ENCODE assay signal across 26 cellular contexts in the genomic region with DNA sequence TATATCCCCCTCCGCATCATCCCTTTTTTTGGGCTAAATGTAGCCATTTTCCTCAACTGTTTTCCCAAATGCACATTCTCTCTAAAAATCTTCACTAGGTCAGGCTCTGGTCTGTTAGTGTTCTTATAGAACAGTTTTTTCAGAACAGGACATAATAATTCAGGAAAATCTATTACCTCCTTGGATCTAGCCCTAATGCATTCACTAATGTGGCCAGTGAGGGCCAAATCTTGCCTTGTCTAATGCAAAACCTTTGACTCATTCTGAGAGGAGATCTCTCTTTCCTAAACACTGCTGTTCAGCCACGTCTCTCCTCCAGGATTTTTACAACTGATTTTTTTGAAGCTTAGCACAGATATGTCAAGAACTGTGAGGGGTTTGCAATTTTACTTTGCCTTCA. TPM values are rescaled to one million over a fixed set of nuclear protein-coding genes. Genes with fewer than 3 reads are reported as not detected.
DNase-seq lines count a peak whose midpoint lies in the region; ATAC-seq and TF ChIP-seq lines count a peak whose summit lies in the region.
"Had no signal": no experiment of that assay in that cellular context is flagged by ENCODE, and none has a peak within 500 bp of the region (broad histone marks: within the 10 kb centered on the region; RNA-seq: fewer than 3 reads in every experiment).

No MANE protein-coding gene starts in this region.

- no peak overlapping the region for H3K4me3 ChIP-seq in thoracic aorta
- H3K4me3 ChIP-seq: lung, SJCRH30, tibial nerve had no signal

- DNase-seq in NCI-H69 (lab: John Stamatoyannopoulos, UW) (peak; percentile 59), nephron progenitor cell (no peak), thoracic aorta (ENCODE audit: low spot score) (no peak)
- no peak for DNase-seq in effector memory CD8-positive, alpha-beta T cell
- DNase-seq: activated CD4-positive, alpha-beta T cell treated with anti-CD3 and anti-CD28 coated beads, Interleukin-2, amount 10 ng/mL, durations not matched to agents 7 days and 5 days; activated T-cell treated with anti-CD3 and anti-CD28 coated beads, Interleukin-2, amount 50 U/mL, for 4 hours; DMS79 treated with DMSO at 0.1 percent for 48 hours; GF-D8; kidney glomerular epithelial cell; NCI-H1417 treated with DMSO at 0.1 percent for 48 hours; NCI-H345; NCI-H774; SJCRH30; stimulated activated naive CD4-positive, alpha-beta T cell treated with Interleukin-2 at 50 U/mL for 16 hours; T-cell had no signal

- peaks cover 14 to 56% of the 10 kb centered on the region in 2 donors for H3K4me1 ChIP-seq in thoracic aorta (ENCODE audit: control insufficient read depth in 1 of 2, low read depth in 2 of 2)
- H3K4me1 ChIP-seq: SJCRH30 had no signal

- no peaks in the 10 kb centered on the region for H3K9me3 Mint-ChIP-seq in nephron progenitor cell
- no peaks in the 10 kb centered on the region for H3K9me3 Mint-ChIP-seq in effector memory CD8-positive, alpha-beta T cell
- H3K9me3 Mint-ChIP-seq: activated CD4-positive, alpha-beta T cell treated with anti-CD3 and anti-CD28 coated beads, Interleukin-2, amount 10 ng/mL, durations not matched to agents 7 days and 5 days; activated T-cell treated with anti-CD3 and anti-CD28 coated beads, Interleukin-2, amount 50 U/mL, for 4 hours; CD14-positive monocyte; neural crest cell; T-cell; WTC11 had no signal

- TF ChIP-seq CTCF in nephron progenitor cell (IDR thresholded peaks at IDR 0.05), result no peak
- TF ChIP-seq CTCF in thoracic aorta (IDR thresholded peaks at IDR 0.05), result no peak

- peaks cover 24% of the 10 kb centered on the region for H3K36me3 Mint-ChIP-seq in nephron progenitor cell (ENCODE audit: low read depth)
- no peaks in the 10 kb centered on the region for H3K36me3 Mint-ChIP-seq in effector memory CD8-positive, alpha-beta T cell (ENCODE audit: insufficient read depth)
- H3K36me3 Mint-ChIP-seq: CD14-positive monocyte, WTC11 had no signal

- peaks cover 6% of the 10 kb centered on the region for H3K27me3 Mint-ChIP-seq in nephron progenitor cell (ENCODE audit: low read depth, poor library complexity)
- H3K27me3 Mint-ChIP-seq in effector memory CD8-positive, alpha-beta T cell, result peaks cover 30 to 89% of the 10 kb centered on the region in 2 donors
- H3K27me3 Mint-ChIP-seq: activated CD4-positive, alpha-beta T cell treated with anti-CD3 and anti-CD28 coated beads, Interleukin-2, amount 10 ng/mL, durations not matched to agents 7 days and 5 days had no signal

- H3K9me3 ChIP-seq in thoracic aorta, result no peaks in the 10 kb centered on the region
- H3K9me3 ChIP-seq: SJCRH30, tibial nerve had no signal

- H3K27me3 ChIP-seq in thoracic aorta (replicated peaks; ENCODE audit: insufficient read depth), result no peaks in the 10 kb centered on the region
- H3K27me3 ChIP-seq: SJCRH30, tibial nerve had no signal

- H3K4me1 Mint-ChIP-seq in nephron progenitor cell, result peaks cover 40% of the 10 kb centered on the region
- no peaks in the 10 kb centered on the region for H3K4me1 Mint-ChIP-seq in effector memory CD8-positive, alpha-beta T cell (ENCODE audit: low read depth in 2 of 2)
- H3K4me1 Mint-ChIP-seq: activated CD4-positive, alpha-beta T cell treated with anti-CD3 and anti-CD28 coated beads, Interleukin-2, amount 10 ng/mL, durations not matched to agents 7 days and 5 days; CD14-positive monocyte had no signal

- peak overlapping the region; percentile 8 for H3K27ac Mint-ChIP-seq in nephron progenitor cell
- H3K27ac Mint-ChIP-seq in effector memory CD8-positive, alpha-beta T cell, result no peak overlapping the region
- H3K27ac Mint-ChIP-seq: activated CD4-positive, alpha-beta T cell treated with anti-CD3 and anti-CD28 coated beads, Interleukin-2, amount 10 ng/mL, durations not matched to agents 7 days and 5 days; CD14-positive monocyte; T-cell; WTC11 had no signal

- H3K4me3 Mint-ChIP-seq in nephron progenitor cell, result no peak overlapping the region
- no peak overlapping the region for H3K4me3 Mint-ChIP-seq in effector memory CD8-positive, alpha-beta T cell
- H3K4me3 Mint-ChIP-seq: activated CD4-positive, alpha-beta T cell treated with anti-CD3 and anti-CD28 coated beads, Interleukin-2, amount 10 ng/mL, durations not matched to agents 7 days and 5 days; activated T-cell treated with anti-CD3 and anti-CD28 coated beads, Interleukin-2, amount 50 U/mL, for 4 hours; CD14-positive monocyte; neural crest cell; T-cell; WTC11 had no signal

- peak overlapping the region; percentile 86 for H3K27ac ChIP-seq in cingulate gyrus (ENCODE audit: low read depth, low read length)
- H3K27ac ChIP-seq in thoracic aorta, result peak overlapping the region; percentile 72 to 75
- H3K27ac ChIP-seq: KMS-11, SJCRH30, tibial nerve had no signal

- H3K36me3 ChIP-seq in thoracic aorta, result no peaks in the 10 kb centered on the region
- H3K36me3 ChIP-seq: SJCRH30 had no signal

- ATAC-seq in thoracic aorta (ENCODE audit: insufficient number of reproducible peaks, low FRiP score, low read depth), result no peak
- ATAC-seq in effector memory CD8-positive, alpha-beta T cell (replicated peaks), result no peak
- no peak for ATAC-seq in HG03280 (IDR thresholded peaks at IDR 0.05; ENCODE audit: unreplicated experiment)
- ATAC-seq in HG03565 (IDR thresholded peaks at IDR 0.05; ENCODE audit: unreplicated experiment), result no peak
- ATAC-seq in HG03342 (IDR thresholded peaks at IDR 0.05; ENCODE audit: unreplicated experiment), result no peak
- ATAC-seq: activated T-cell treated with anti-CD3 and anti-CD28 coated beads, Interleukin-2, amount 50 U/mL, for 4 hours; HCT116; T-cell; WTC11 had no signal

RNA-seq across cellular contexts. Expression of a gene that starts 15.5 kb away (rescaled TPM):
- total RNA-seq in thoracic aorta, result 10 to 100 TPM; 23.0 to 37.5 TPM
- total RNA-seq: SJCRH30 had no signal
